In the genomic region with DNA sequence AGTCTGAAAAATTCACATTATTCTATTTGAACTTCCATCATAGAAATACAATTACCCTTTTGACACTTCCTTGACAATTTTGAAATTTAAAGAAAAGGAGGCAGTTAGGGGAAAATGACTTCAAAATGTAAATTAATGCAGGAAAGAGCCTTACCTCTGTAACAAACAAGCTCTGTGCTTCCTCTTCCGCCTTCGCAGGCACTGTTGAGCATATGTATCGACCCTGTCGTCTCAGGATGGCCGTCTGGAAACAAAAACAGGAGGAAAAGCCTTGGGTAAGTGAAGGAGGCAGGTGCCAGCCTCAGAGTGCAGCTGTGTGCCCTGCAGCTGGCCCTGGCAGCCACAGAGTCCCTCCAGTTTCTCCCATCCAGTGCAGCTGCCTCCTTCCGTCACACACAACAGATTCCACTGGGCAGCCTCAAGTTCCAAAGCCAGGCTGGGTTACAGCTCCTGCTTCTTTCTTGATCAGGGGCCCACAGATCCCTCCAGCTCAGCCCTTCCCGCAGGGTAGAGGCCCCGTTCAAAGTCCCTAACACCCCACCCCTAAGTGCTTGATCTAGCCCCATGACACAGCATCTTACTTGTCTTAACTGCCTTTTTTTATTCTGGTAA, we compare ENCODE assay signal across 10 cellular contexts. TPM values are rescaled to one million over a fixed set of nuclear protein-coding genes. Genes with fewer than 3 reads are reported as not detected.
A peak's percentile ranks its signal among the peaks of the same experiment; 100 is the strongest.
DNase-seq lines count a peak whose midpoint lies in the region; ATAC-seq and TF ChIP-seq lines count a peak whose summit lies in the region.
"Had no signal": no experiment of that assay in that cellular context is flagged by ENCODE, and none has a peak within 500 bp of the region (broad histone marks: within the 10 kb centered on the region; RNA-seq: fewer than 3 reads in every experiment).

No MANE protein-coding gene starts in this region.

- no peak for TF ChIP-seq CTCF in activated B cell treated with CpG ODN at 0.5 μM for 24 hours (IDR thresholded peaks at IDR 0.05)
- no peak for TF ChIP-seq CTCF in lung (IDR thresholded peaks at IDR 0.05; ENCODE audit: control extremely low read depth, extremely low read depth)

- POLR2A ChIA-PET in activated B cell treated with CpG ODN at 0.5 μM for 24 hours (lab: Charles Lee): no interaction called here

- H3K36me3 Mint-ChIP-seq in activated naive CD4-positive, alpha-beta T cell treated with anti-CD3 and anti-CD28 coated beads for 36 hours (ENCODE audit: low read depth): peaks cover 18% of the 10 kb centered on the region
- peaks cover 9% of the 10 kb centered on the region for H3K36me3 Mint-ChIP-seq in activated B cell treated with CpG ODN at 0.5 μM for 24 hours (ENCODE audit: low read depth)

- CTCF ChIA-PET in activated naive CD4-positive, alpha-beta T cell treated with anti-CD3 and anti-CD28 coated beads for 36 hours (lab: Charles Lee): interaction anchor here (0.9 kb wide), 1 partner anchor 140 kb away, joined by 3 read pairs; no protein-coding TSS in a partner anchor
- CTCF ChIA-PET in activated B cell treated with CpG ODN at 0.5 μM for 24 hours (lab: Charles Lee): no interaction called here

- WGBS in lung, 2 donors: 37 to 51% methylated on average over 8 of the region's 8 CpGs

- H3K4me3 Mint-ChIP-seq in activated naive CD4-positive, alpha-beta T cell treated with anti-CD3 and anti-CD28 coated beads for 36 hours: peak overlapping the region; percentile 71
- peak overlapping the region; percentile 77 for H3K4me3 Mint-ChIP-seq in activated B cell treated with CpG ODN at 0.5 μM for 24 hours

- no peaks in the 10 kb centered on the region for H3K27me3 Mint-ChIP-seq in activated naive CD4-positive, alpha-beta T cell treated with anti-CD3 and anti-CD28 coated beads for 36 hours (ENCODE audit: low read depth)
- H3K27me3 Mint-ChIP-seq in activated B cell treated with CpG ODN at 0.5 μM for 24 hours: no peaks in the 10 kb centered on the region

- H3K4me1 Mint-ChIP-seq in activated naive CD4-positive, alpha-beta T cell treated with anti-CD3 and anti-CD28 coated beads for 36 hours (ENCODE audit: low read depth): peaks cover 23% of the 10 kb centered on the region
- H3K4me1 Mint-ChIP-seq in activated B cell treated with CpG ODN at 0.5 μM for 24 hours: peaks cover 7% of the 10 kb centered on the region

- no peak for ATAC-seq in activated B cell treated with CpG ODN at 0.5 μM for 24 hours (ENCODE audit: low read depth)
- no peak for ATAC-seq in lung (ENCODE audit: insufficient read depth, low FRiP score)
- ATAC-seq in GM18870 (IDR thresholded peaks at IDR 0.05; ENCODE audit: unreplicated experiment): no peak

- H3K4me1 ChIP-seq in lung (ENCODE audit: control insufficient read depth in 2 of 2, insufficient read depth in 2 of 2, low read length in 2 of 2): peaks cover 4 to 5% of the 10 kb centered on the region in 2 donors

- no peak overlapping the region for H3K4me3 ChIP-seq in lung

- peak overlapping the region; percentile 84 for H3K27ac Mint-ChIP-seq in activated naive CD4-positive, alpha-beta T cell treated with anti-CD3 and anti-CD28 coated beads for 36 hours
- peak overlapping the region; percentile 46 for H3K27ac Mint-ChIP-seq in activated B cell treated with CpG ODN at 0.5 μM for 24 hours

- H3K9me3 ChIP-seq in lung (ENCODE audit: control insufficient read depth in 2 of 2, insufficient read depth in 1 of 2, low read length in 1 of 2): peaks cover 4 to 7% of the 10 kb centered on the region in 2 donors
- H3K9me3 ChIP-seq: neutrophil had no signal

- in situ Hi-C loops in KBM-7 (cut with MboI; ENCODE audit: low pct_unique_long_range_greater_than_20kb, low sequenced_read_pairs): no loop called here

- peaks cover 16% of the 10 kb centered on the region for H3K9me3 Mint-ChIP-seq in activated naive CD4-positive, alpha-beta T cell treated with anti-CD3 and anti-CD28 coated beads for 36 hours
- peaks cover 12% of the 10 kb centered on the region for H3K9me3 Mint-ChIP-seq in activated B cell treated with CpG ODN at 0.5 μM for 24 hours

- intact Hi-C loops in activated naive CD4-positive, alpha-beta T cell treated with anti-CD3 and anti-CD28 coated beads for 36 hours (cut with micrococcal nuclease): loop anchor here (2.0 kb wide), 1 partner anchor 53 kb away; no protein-coding TSS in a partner anchor
- intact Hi-C loops in activated B cell treated with CpG ODN at 0.5 μM for 24 hours (cut with micrococcal nuclease): no loop called here

- peaks cover 0 to 2% of the 10 kb centered on the region in 2 donors for H3K36me3 ChIP-seq in lung (ENCODE audit: control insufficient read depth in 2 of 2, insufficient read depth in 2 of 2, low read length in 2 of 2)
- H3K36me3 ChIP-seq: neutrophil had no signal

- peak overlapping the region; percentile 32 to 33 for H3K27ac ChIP-seq in lung (ENCODE audit: low read depth in 1 of 2, low read length in 1 of 2)
- H3K27ac ChIP-seq in substantia nigra (ENCODE audit: low read depth, low read length, poor library complexity, severe bottlenecking): peak overlapping the region; percentile 37
- H3K27ac ChIP-seq: neutrophil had no signal

- DNase-seq in activated naive CD4-positive, alpha-beta T cell treated with anti-CD3 and anti-CD28 coated beads for 36 hours: peak; percentile 42
- no peak for DNase-seq in activated naive CD4-positive, alpha-beta T cell treated with anti-CD3 and anti-CD28 coated beads, Interleukin-2, amount 50 U/mL, for 16 hours
- DNase-seq in activated B cell treated with CpG ODN at 0.5 μM for 24 hours (no peak), lung (ENCODE audit: low spot score) (no peak), substantia nigra (lab: John Stamatoyannopoulos, UW) (peak in 30 of 49 donors; percentile 1 to 73 (median 33)), KBM-7 (no peak)
- DNase-seq in stimulated activated naive CD4-positive, alpha-beta T cell treated with Interleukin-2 at 50 U/mL for 16 hours (lab: John Stamatoyannopoulos, UW): no peak
- DNase-seq: SW 1271 had no signal

- H3K27me3 ChIP-seq in lung (ENCODE audit: control insufficient read depth, insufficient read depth): no peaks in the 10 kb centered on the region

RNA-seq across cellular contexts. Expression of a gene that starts 47.7 kb away (rescaled TPM):
- total RNA-seq in activated naive CD4-positive, alpha-beta T cell treated with anti-CD3 and anti-CD28 coated beads for 36 hours: 10 to 100 TPM; 38.3 to 42.1 TPM
- total RNA-seq in activated B cell treated with CpG ODN at 0.5 μM for 24 hours (24.1 and 25.5 TPM in 2 replicates), lung (100 to 1,000 TPM; 158 to 193 TPM)
- 100 to 1,000 TPM in 1 of 2 donors, 10 to 100 TPM in 1; 48.8 to 109 TPM for polyA plus RNA-seq in lung

Comparison
In these comparisons a context has a peak if more than half of its experiments do, and no peak if none do; other contexts are left out.
1. DNase-seq: peak in activated naive CD4-positive, alpha-beta T cell treated with anti-CD3 and anti-CD28 coated beads for 36 hours (single experiment) and substantia nigra (30 of 49); none in activated naive CD4-positive, alpha-beta T cell treated with anti-CD3 and anti-CD28 coated beads, Interleukin-2, amount 50 U/mL, for 16 hours (single experiment), activated B cell treated with CpG ODN at 0.5 μM for 24 hours (single experiment), lung (single experiment), KBM-7 (single experiment) and stimulated activated naive CD4-positive, alpha-beta T cell treated with Interleukin-2 at 50 U/mL for 16 hours (single experiment).